8 cellular contexts compared by ENCODE assay signal in genomic region chr13:99218545-99218944, GRCh38. TPM values are rescaled to one million over a fixed set of nuclear protein-coding genes. Genes with fewer than 3 reads are reported as not detected.
DNase-seq lines count a peak whose midpoint lies in the region; ATAC-seq, FAIRE-seq and TF ChIP-seq lines count a peak whose summit lies in the region.

No MANE protein-coding gene starts in this region.

- no peak for FAIRE-seq in keratinocyte (lab: Jason Lieb, UNC)
- no peak for FAIRE-seq in kidney (lab: Jason Lieb, UNC)

- H3K36me3 ChIP-seq in adrenal gland (replicated peaks in 1 of 2) (no peaks in the 10 kb centered on the region), keratinocyte (ENCODE audit: control insufficient read depth in 2 of 2, extremely low read depth in 1 of 2, insufficient read depth in 2 of 2, low read length in 2 of 2) (peaks cover 0 to 2% of the 10 kb centered on the region in 2 experiments), thymus (ENCODE audit: control insufficient read depth, insufficient read depth) (peaks cover 3% of the 10 kb centered on the region), kidney (ENCODE audit: control insufficient read depth in 1 of 2, insufficient read depth in 2 of 2, low read length in 2 of 2) (no peaks in the 10 kb centered on the region)

- H3K27me3 ChIP-seq in adrenal gland: no peaks in the 10 kb centered on the region
- H3K27me3 ChIP-seq in keratinocyte (ENCODE audit: control insufficient read depth, extremely low read depth, insufficient read depth, low read length): no peaks in the 10 kb centered on the region
- H3K27me3 ChIP-seq in thymus (ENCODE audit: control insufficient read depth, insufficient read depth): no peaks in the 10 kb centered on the region

- H3K9ac ChIP-seq in keratinocyte (ENCODE audit: control insufficient read depth, extremely low read depth, insufficient read depth, low read length): peak overlapping the region; percentile 24
- H3K9ac ChIP-seq in kidney (ENCODE audit: low read length in 2 of 2): no peak overlapping the region

- no peak overlapping the region for H3K4me3 ChIP-seq in adrenal gland
- peak overlapping the region in 1 of 3 experiments; percentile 20 for H3K4me3 ChIP-seq in keratinocyte (ENCODE audit: control insufficient read depth in 2 of 3, extremely low read depth in 1 of 3, insufficient read depth in 2 of 3, low read depth in 1 of 3, low read length in 3 of 3)
- H3K4me3 ChIP-seq in thymus (ENCODE audit: low read length): no peak overlapping the region
- no peak overlapping the region for H3K4me3 ChIP-seq in kidney (ENCODE audit: low read length in 2 of 2)
- no peak overlapping the region for H3K4me3 ChIP-seq in foreskin fibroblast (ENCODE audit: low read depth in 1 of 2, low read length in 2 of 2)

- H3K4me1 ChIP-seq in adrenal gland (replicated peaks in 1 of 2) (peaks cover 11 to 18% of the 10 kb centered on the region in 2 donors), keratinocyte (ENCODE audit: control insufficient read depth, extremely low read depth, insufficient read depth, low read length) (peaks cover 52% of the 10 kb centered on the region), thymus (ENCODE audit: control insufficient read depth, insufficient read depth, low read length) (peaks cover 35% of the 10 kb centered on the region), kidney (ENCODE audit: control insufficient read depth in 1 of 2, insufficient read depth in 1 of 2, low read depth in 1 of 2, low read length in 2 of 2) (peaks cover 0 to 8% of the 10 kb centered on the region in 2 donors)

- no peak for TF ChIP-seq CTCF in adrenal gland (IDR thresholded peaks at IDR 0.05)
- no peak for TF ChIP-seq CTCF in keratinocyte (optimal IDR thresholded peaks at IDR 0.05 in 1 of 3, IDR thresholded peaks at IDR 0.05 in 1 of 3, conservative IDR thresholded peaks at IDR 0.05 in 1 of 3; ENCODE audit: extremely low read depth in 1 of 3, insufficient read depth in 2 of 3, low read length in 3 of 3)
- TF ChIP-seq CTCF in kidney (IDR thresholded peaks at IDR 0.05; ENCODE audit: borderline replicate concordance, extremely low read depth, insufficient read depth): no peak
- TF ChIP-seq CTCF in foreskin fibroblast (IDR thresholded peaks at IDR 0.05; ENCODE audit: low read depth, low read length): no peak

- H3K27ac Mint-ChIP-seq in activated T-cell treated with anti-CD3 and anti-CD28 coated beads, Interleukin-2, amount 50 U/mL, for 72 hours: peak overlapping the region; percentile 97

- H2AFZ ChIP-seq in keratinocyte (ENCODE audit: control insufficient read depth, low read length): no peak overlapping the region

- no peaks in the 10 kb centered on the region for H3K9me1 ChIP-seq in keratinocyte (ENCODE audit: control insufficient read depth, extremely low read depth, insufficient read depth, low read length)

- H3K79me2 ChIP-seq in keratinocyte (ENCODE audit: control insufficient read depth, insufficient read depth, low read length): peaks cover 68% of the 10 kb centered on the region

- peaks cover 2 to 3% of the 10 kb centered on the region in 2 donors for H3K9me3 Mint-ChIP-seq in activated T-cell treated with anti-CD3 and anti-CD28 coated beads, Interleukin-2, amount 50 U/mL, for 72 hours

- no peak for TF ChIP-seq POLR2A in adrenal gland (IDR thresholded peaks at IDR 0.05)

- ATAC-seq in activated T-cell treated with anti-CD3 and anti-CD28 coated beads, Interleukin-2, amount 50 U/mL, for 72 hours (replicated peaks in 1 of 2): no peak

- H4K20me1 ChIP-seq in keratinocyte (ENCODE audit: control insufficient read depth, extremely low read depth, insufficient read depth, low read length): no peaks in the 10 kb centered on the region

- H3K27ac ChIP-seq in adrenal gland (no peak overlapping the region), keratinocyte (ENCODE audit: control insufficient read depth, insufficient read depth, low read length) (peak overlapping the region; percentile 8), thymus (ENCODE audit: low read depth) (peak overlapping the region; percentile 9), kidney (ENCODE audit: low read depth in 2 of 2, low read length in 2 of 2) (no peak overlapping the region)

- intact Hi-C loops in adrenal gland (cut with DNase I) (no loop called here), kidney (cut with DNase I) (no loop called here)

- H3K36me3 Mint-ChIP-seq in activated T-cell treated with anti-CD3 and anti-CD28 coated beads, Interleukin-2, amount 50 U/mL, for 72 hours (ENCODE audit: insufficient read depth in 2 of 2): peaks cover 8 to 15% of the 10 kb centered on the region in 2 donors

- no peaks in the 10 kb centered on the region for H3K27me3 Mint-ChIP-seq in activated T-cell treated with anti-CD3 and anti-CD28 coated beads, Interleukin-2, amount 50 U/mL, for 72 hours (ENCODE audit: low read depth)

- peak overlapping the region; percentile 83 to 95 for H3K4me3 Mint-ChIP-seq in activated T-cell treated with anti-CD3 and anti-CD28 coated beads, Interleukin-2, amount 50 U/mL, for 72 hours

- peaks cover 89% of the 10 kb centered on the region for H3K4me1 Mint-ChIP-seq in activated T-cell treated with anti-CD3 and anti-CD28 coated beads, Interleukin-2, amount 50 U/mL, for 72 hours (ENCODE audit: low read depth)

- dilution Hi-C loops in keratinocyte (cut with MboI; ENCODE audit: extremely low pct_ligation_motif_present, low sequenced_read_pairs): no loop called here

- H3K9me3 ChIP-seq in adrenal gland (replicated peaks in 1 of 3) (no peaks in the 10 kb centered on the region), keratinocyte (ENCODE audit: control insufficient read depth, low read depth, low read length) (no peaks in the 10 kb centered on the region), thymus (ENCODE audit: control insufficient read depth) (no peaks in the 10 kb centered on the region), kidney (ENCODE audit: control insufficient read depth in 1 of 2, low read length in 2 of 2) (peaks cover 0 to 3% of the 10 kb centered on the region in 2 donors)

- no peak for DNase-seq in activated T-cell treated with anti-CD3 and anti-CD28 coated beads, Interleukin-2, amount 50 U/mL, for 72 hours
- no peak for DNase-seq in activated T-cell treated with anti-CD3 and anti-CD28 coated beads, Interleukin-2, amount 50 U/mL, for 1 hour
- peak; percentile 47 to 87 (median 67) for DNase-seq in adrenal gland
- DNase-seq in keratinocyte (ENCODE audit: low read depth, low spot score): no peak
- no peak for DNase-seq in kidney
- DNase-seq in AG20443 (ENCODE audit: low spot score): no peak
- DNase-seq in foreskin fibroblast: no peak

- peak overlapping the region; percentile 46 for H3K4me2 ChIP-seq in keratinocyte (ENCODE audit: control insufficient read depth, extremely low read depth, insufficient read depth, low read depth, low read length)

- WGBS in adrenal gland, 4 donors: 13 to 21% (median 16%) methylated on average over 6 of the region's 6 CpGs
- WGBS in thymus: 65% methylated on average over 6 of the region's 6 CpGs

RNA-seq across cellular contexts. Expression of gene UBAC2, which starts 17.9 kb away (rescaled TPM):
- 10 to 100 TPM; 76.7 to 80.3 TPM for total RNA-seq in activated T-cell treated with anti-CD3 and anti-CD28 coated beads, Interleukin-2, amount 50 U/mL, for 72 hours
- total RNA-seq in adrenal gland: 10 to 100 TPM; 49.1 to 67.8 (median 56.7) TPM
- 10 to 100 TPM; 46.3 to 63.3 (median 48.6) TPM for polyA plus RNA-seq in adrenal gland
- 82.8 to 104 TPM (median 91.7 TPM) in 3 replicates for polyA plus RNA-seq in keratinocyte
- 35.3 TPM for polyA plus RNA-seq in keratinocyte (2011; ENCODE audit: low read depth)
- 58.2 and 79.9 TPM in 2 replicates for polyA plus RNA-seq in keratinocyte (2011; cell fraction: cytosol; rRNA removed)
- polyA plus RNA-seq in keratinocyte (2011; cell fraction: nucleus; rRNA removed): 82.6 and 91.2 TPM in 2 replicates
- 52.7 and 67.4 TPM in 2 replicates for polyA plus RNA-seq in keratinocyte (2012; ENCODE audit: low replicate concordance)
- 38.7 to 51.7 TPM (median 46.6 TPM) in 3 replicates for polyA minus RNA-seq in keratinocyte
- polyA minus RNA-seq in keratinocyte (2011; cell fraction: cytosol; rRNA and poly(A)+ RNA removed): 43.5 TPM
- 37.5 and 62.9 TPM in 2 replicates for polyA minus RNA-seq in keratinocyte (2011; cell fraction: nucleus; rRNA and poly(A)+ RNA removed)
- 69.1 TPM for polyA plus RNA-seq in thymus
- 61.8 TPM for total RNA-seq in kidney
- polyA plus RNA-seq in kidney (ENCODE audit: insufficient read depth, low read depth, low replicate concordance): 77.5 TPM

RNA-seq across cellular contexts. Expression of gene GPR18, which starts 39.6 kb away (rescaled TPM):
- total RNA-seq in activated T-cell treated with anti-CD3 and anti-CD28 coated beads, Interleukin-2, amount 50 U/mL, for 72 hours: 10 to 100 TPM; 12.4 to 17.3 TPM
- total RNA-seq in adrenal gland: under 1 TPM in 1 of 8 donors, not detected in 7; 0.78 TPM
- under 1 TPM in 1 of 3 donors, not detected in 2; 0.03 TPM for polyA plus RNA-seq in adrenal gland
- not detected in 3 replicates for polyA plus RNA-seq in keratinocyte
- not detected for polyA plus RNA-seq in keratinocyte (2011; ENCODE audit: low read depth)
- polyA plus RNA-seq in keratinocyte (2011; cell fraction: cytosol; rRNA removed): not detected in 2 replicates
- polyA plus RNA-seq in keratinocyte (2011; cell fraction: nucleus; rRNA removed): not detected in 2 replicates
- 0.68 TPM in 1 of 2 replicates, not detected in the other for polyA plus RNA-seq in keratinocyte (2012; ENCODE audit: low replicate concordance)
- not detected in 3 replicates for polyA minus RNA-seq in keratinocyte
- not detected for polyA minus RNA-seq in keratinocyte (2011; cell fraction: cytosol; rRNA and poly(A)+ RNA removed)
- polyA minus RNA-seq in keratinocyte (2011; cell fraction: nucleus; rRNA and poly(A)+ RNA removed): not detected in 2 replicates
- 6.7 TPM for polyA plus RNA-seq in thymus
- 0.88 TPM for total RNA-seq in kidney
- polyA plus RNA-seq in kidney (ENCODE audit: insufficient read depth, low read depth, low replicate concordance): not detected

Comparison
In these comparisons a context has a peak if more than half of its experiments do, and no peak if none do; other contexts are left out.
1. DNase-seq: peak in adrenal gland (7 of 7); none in activated T-cell treated with anti-CD3 and anti-CD28 coated beads, Interleukin-2, amount 50 U/mL, for 72 hours (0 of 2), activated T-cell treated with anti-CD3 and anti-CD28 coated beads, Interleukin-2, amount 50 U/mL, for 1 hour (single experiment), keratinocyte (single experiment), kidney (single experiment), AG20443 (single experiment) and foreskin fibroblast (0 of 2).
2. H3K27ac ChIP-seq: peak in keratinocyte (single experiment) and thymus (single experiment); none in adrenal gland (0 of 5) and kidney (0 of 2).